In the genomic region with DNA sequence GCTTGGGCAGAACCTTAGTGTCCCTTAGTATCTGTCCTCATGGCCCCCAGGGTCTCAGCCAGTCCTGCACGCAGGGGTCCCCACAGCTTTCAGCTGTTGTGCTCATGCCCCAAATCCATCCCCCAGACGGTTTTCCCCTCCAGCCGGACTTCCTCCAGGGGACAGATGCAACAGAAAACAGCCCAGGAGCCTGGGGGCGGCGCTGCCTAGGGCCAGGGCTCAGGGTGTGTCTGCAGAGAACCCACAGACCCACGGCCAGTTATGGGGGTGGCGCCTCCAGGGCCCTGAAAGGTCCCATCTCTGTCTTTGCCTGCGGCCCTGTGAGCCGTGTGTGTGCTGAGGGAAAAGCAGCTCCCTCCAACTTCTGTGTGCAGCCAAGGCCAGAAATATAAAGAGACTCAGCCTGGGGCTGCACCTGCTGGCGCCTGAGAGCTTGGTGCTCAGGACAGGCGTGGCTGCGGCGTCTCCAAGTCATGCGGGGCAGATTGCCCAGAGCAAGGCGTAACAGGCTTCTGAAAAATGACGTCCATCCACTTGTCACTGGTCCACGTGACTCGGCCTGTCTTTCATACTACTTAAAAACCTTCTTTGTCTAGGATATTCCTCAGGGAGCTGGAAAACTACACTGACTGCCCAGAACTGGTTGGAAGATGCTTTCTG, we compare ENCODE assay signal across 10 cellular contexts. TPM values are rescaled to one million over a fixed set of nuclear protein-coding genes. Genes with fewer than 3 reads are reported as not detected.
DNase-seq lines count a peak whose midpoint lies in the region; ATAC-seq and TF ChIP-seq lines count a peak whose summit lies in the region.
"Had no signal": no experiment of that assay in that cellular context is flagged by ENCODE, and none has a peak within 500 bp of the region (broad histone marks: within the 10 kb centered on the region; RNA-seq: fewer than 3 reads in every experiment).

No MANE protein-coding gene starts in this region.

- no peak overlapping the region for H2AFZ ChIP-seq in SK-N-SH (ENCODE audit: low read depth)

- H3K36me3 ChIP-seq in SK-N-SH (replicated peaks in 1 of 2; ENCODE audit: control insufficient read depth in 1 of 2, insufficient read depth in 2 of 2, low read length in 1 of 2) = no peaks in the 10 kb centered on the region
- H3K36me3 ChIP-seq: SJSA1 had no signal

- no peaks in the 10 kb centered on the region for H3F3A ChIP-seq in SK-N-SH (replicated peaks; ENCODE audit: insufficient read depth)

- no peak for TF ChIP-seq EP300 in SK-N-SH (IDR thresholded peaks at IDR 0.05; ENCODE audit: borderline replicate concordance in 1 of 2, low read depth in 1 of 2, low read length in 1 of 2)

- H4K20me1 ChIP-seq in SK-N-SH (ENCODE audit: insufficient read depth) = no peaks in the 10 kb centered on the region

- no peaks in the 10 kb centered on the region for H3K27me3 ChIP-seq in SK-N-SH (ENCODE audit: insufficient read depth)
- H3K27me3 ChIP-seq: cardiac muscle cell, SJSA1 had no signal

- DNase-seq in Daoy (ENCODE audit: low read depth) (peak; percentile 23), NCI-H2196 treated with DMSO at 0.1 percent for 48 hours (lab: John Stamatoyannopoulos, UW; ENCODE audit: unreplicated experiment) (peak; percentile 57), fibroblast of gingiva (ENCODE audit: low read depth) (peak; percentile 11), occipital lobe (lab: John Stamatoyannopoulos, UW) (peak; percentile 40), SK-N-SH (no peak), NOMO-1 treated with dmso at 0.1 percent for 144 hours (lab: John Stamatoyannopoulos, UW; ENCODE audit: unreplicated experiment) (no peak)
- no peak for DNase-seq in activated T-cell treated with anti-CD3 and anti-CD28 coated beads, Interleukin-2, amount 50 U/mL, for 1 hour

- no peak for TF ChIP-seq RAD21 in SK-N-SH (IDR thresholded peaks at IDR 0.05; ENCODE audit: low read length)

- TF ChIP-seq CTCF in SK-N-SH (IDR thresholded peaks at IDR 0.05) = no peak

- CTCF ChIA-PET in SK-N-SH (lab: Yijun Ruan, JAX) = interaction anchor here (1.4 kb wide), 1 partner anchor 54 kb away, joined by 5 read pairs; no protein-coding TSS in a partner anchor

- no peaks in the 10 kb centered on the region for H3K9me2 ChIP-seq in SK-N-SH

- no peak overlapping the region for H3K27ac ChIP-seq in SK-N-SH (ENCODE audit: low read depth in 2 of 2, low read length in 1 of 2)
- H3K27ac ChIP-seq: cardiac muscle cell, SJSA1 had no signal

- H3K4me2 ChIP-seq in SK-N-SH = no peak overlapping the region

- no peaks in the 10 kb centered on the region for H3K9me3 ChIP-seq in SK-N-SH
- H3K9me3 ChIP-seq: SJSA1 had no signal

- WGBS in SK-N-SH (ENCODE audit: low lambda C conversion rate) = 61% methylated on average over 11 of the region's 18 CpGs

- no peak overlapping the region for H3K4me3 ChIP-seq in SK-N-SH (ENCODE audit: low read depth in 2 of 2, low read length in 1 of 2)
- H3K4me3 ChIP-seq: cardiac muscle cell, SJSA1 had no signal

- H3K4me1 ChIP-seq in SK-N-SH (ENCODE audit: control insufficient read depth in 1 of 2, insufficient read depth in 2 of 2, low read depth in 1 of 2, low read length in 1 of 2) = peaks cover 0 to 4% of the 10 kb centered on the region in 2 experiments; a peak in 1 of 4 replicates
- H3K4me1 ChIP-seq: SJSA1 had no signal

- no peak overlapping the region for H3K9ac ChIP-seq in SK-N-SH

- POLR2A ChIA-PET in SK-N-SH (lab: Yijun Ruan, JAX) = no interaction called here

- no peak for ATAC-seq in HG02571 (IDR thresholded peaks at IDR 0.05; ENCODE audit: unreplicated experiment)

- H3K79me2 ChIP-seq in SK-N-SH (ENCODE audit: insufficient read depth) = no peaks in the 10 kb centered on the region

TF ChIP-seq in SK-N-SH, 30 proteins besides CTCF, POLR2A, EP300 and RAD21 (continues in another document):
- TF ChIP-seq REST (IDR thresholded peaks at IDR 0.05; ENCODE audit: low read depth, low read length) (no peak), GABPA (IDR thresholded peaks at IDR 0.05; ENCODE audit: low read depth) (no peak), FOXJ3 (CRISPR knock-in tag; IDR thresholded peaks at IDR 0.05) (no peak), TCF12 (IDR thresholded peaks at IDR 0.05) (no peak), NRF1 (IDR thresholded peaks at IDR 0.05; ENCODE audit: low read depth, low read length) (no peak), SIN3A (IDR thresholded peaks at IDR 0.05; ENCODE audit: borderline replicate concordance, low read depth, low read length) (no peak), CHD2 (IDR thresholded peaks at IDR 0.05; ENCODE audit: low read length, partially characterized antibody) (no peak), TEAD4 (IDR thresholded peaks at IDR 0.05; ENCODE audit: borderline replicate concordance, insufficient read depth) (no peak), FOXM1 (IDR thresholded peaks at IDR 0.05; ENCODE audit: low read depth) (no peak), ELF1 (IDR thresholded peaks at IDR 0.05) (no peak), FOSL2 (IDR thresholded peaks at IDR 0.05; ENCODE audit: borderline replicate concordance, low read depth) (no peak), EZH2phosphoT487 (IDR thresholded peaks at IDR 0.05; ENCODE audit: borderline replicate concordance, low read depth) (no peak), YY1 (IDR thresholded peaks at IDR 0.05; ENCODE audit: low read depth) (no peak), POLR2AphosphoS5 (IDR thresholded peaks at IDR 0.05; ENCODE audit: low read depth, low read length) (no peak)
- TF ChIP-seq, protein P1, sequence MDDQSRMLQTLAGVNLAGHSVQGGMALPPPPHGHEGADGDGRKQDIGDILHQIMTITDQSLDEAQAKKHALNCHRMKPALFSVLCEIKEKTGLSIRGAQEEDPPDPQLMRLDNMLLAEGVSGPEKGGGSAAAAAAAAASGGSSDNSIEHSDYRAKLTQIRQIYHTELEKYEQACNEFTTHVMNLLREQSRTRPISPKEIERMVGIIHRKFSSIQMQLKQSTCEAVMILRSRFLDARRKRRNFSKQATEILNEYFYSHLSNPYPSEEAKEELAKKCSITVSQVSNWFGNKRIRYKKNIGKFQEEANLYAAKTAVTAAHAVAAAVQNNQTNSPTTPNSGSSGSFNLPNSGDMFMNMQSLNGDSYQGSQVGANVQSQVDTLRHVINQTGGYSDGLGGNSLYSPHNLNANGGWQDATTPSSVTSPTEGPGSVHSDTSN (IDR thresholded peaks at IDR 0.05) = no peak
- TF ChIP-seq, protein P2, sequence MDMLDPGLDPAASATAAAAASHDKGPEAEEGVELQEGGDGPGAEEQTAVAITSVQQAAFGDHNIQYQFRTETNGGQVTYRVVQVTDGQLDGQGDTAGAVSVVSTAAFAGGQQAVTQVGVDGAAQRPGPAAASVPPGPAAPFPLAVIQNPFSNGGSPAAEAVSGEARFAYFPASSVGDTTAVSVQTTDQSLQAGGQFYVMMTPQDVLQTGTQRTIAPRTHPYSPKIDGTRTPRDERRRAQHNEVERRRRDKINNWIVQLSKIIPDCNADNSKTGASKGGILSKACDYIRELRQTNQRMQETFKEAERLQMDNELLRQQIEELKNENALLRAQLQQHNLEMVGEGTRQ (IDR thresholded peaks at IDR 0.05; ENCODE audit: borderline replicate concordance, low read depth, low read length) = no peak

RNA-seq across cellular contexts. Expression of gene F7, which starts 22.1 kb away (rescaled TPM):
- 0.11 TPM in 1 of 2 replicates, not detected in the other for total RNA-seq in Daoy (2014; rRNA removed; shearing (Covaris generic))
- 0.16 TPM for total RNA-seq in occipital lobe
- polyA plus RNA-seq in SK-N-SH (2012; rRNA removed) = 0.16 TPM in 1 of 2 replicates, not detected in the other
- polyA plus RNA-seq in SK-N-SH (2012; cell fraction: cytosol; rRNA removed) = 0.04 TPM in 1 of 2 replicates, not detected in the other
- 0.02 TPM in 1 of 2 replicates, not detected in the other for polyA plus RNA-seq in SK-N-SH (2012; cell fraction: nucleus; rRNA removed)
- total RNA-seq: SJSA1 had no signal
- polyA plus RNA-seq: cardiac muscle cell had no signal

RNA-seq across cellular contexts. Expression of gene F10, which starts 39.1 kb away (rescaled TPM):
- not detected in 2 replicates for total RNA-seq in Daoy (2014; rRNA removed; shearing (Covaris generic))
- 0.62 TPM for total RNA-seq in occipital lobe
- polyA plus RNA-seq in SK-N-SH (2012; rRNA removed) = 12.5 and 12.8 TPM in 2 replicates
- 5.8 and 9.9 TPM in 2 replicates for polyA plus RNA-seq in SK-N-SH (2012; cell fraction: cytosol; rRNA removed)
- 8.1 and 9.1 TPM in 2 replicates for polyA plus RNA-seq in SK-N-SH (2012; cell fraction: nucleus; rRNA removed)

Comparison
In these comparisons a context has a peak if more than half of its experiments do, and no peak if none do; other contexts are left out.
1. DNase-seq: peak in Daoy (single experiment), NCI-H2196 treated with DMSO at 0.1 percent for 48 hours (single experiment), fibroblast of gingiva (single experiment) and occipital lobe (single experiment); none in SK-N-SH (single experiment), NOMO-1 treated with dmso at 0.1 percent for 144 hours (single experiment) and activated T-cell treated with anti-CD3 and anti-CD28 coated beads, Interleukin-2, amount 50 U/mL, for 1 hour (single experiment).